8 cellular contexts compared by ENCODE assay signal in genomic region chr12:112012775-112013600, GRCh38. TPM values are rescaled to one million over a fixed set of nuclear protein-coding genes. Genes with fewer than 3 reads are reported as not detected.
DNase-seq lines count a peak whose midpoint lies in the region; ATAC-seq and TF ChIP-seq lines count a peak whose summit lies in the region.

ERP29 (plus strand) TSS chr12:112013426; CDS start chr12:112013466, 40 bp downstream.
TMEM116 (minus strand) TSS chr12:112013165; CDS start chr12:112005270, 7,895 bp downstream.

- ATAC-seq in GM18909 (IDR thresholded peaks at IDR 0.05; ENCODE audit: poor library complexity, unreplicated experiment) (peak; percentile 76), HG03175 (IDR thresholded peaks at IDR 0.05; ENCODE audit: unreplicated experiment) (peak; percentile 69), activated B cell treated with CpG ODN at 0.5 μM for 24 hours (ENCODE audit: low read depth) (peak; percentile 72)

- H3K4me3 Mint-ChIP-seq in activated B cell treated with CpG ODN at 0.5 μM for 24 hours, result peak within 1 kb of the TSS; percentile 96

- CTCF ChIA-PET in activated B cell treated with CpG ODN at 0.5 μM for 24 hours (lab: Charles Lee), result interaction anchor here (1.2 kb wide), 3 partner anchors 14 to 59 kb away, joined by 3 to 4 read pairs (median 3); no protein-coding TSS in a partner anchor

- intact Hi-C loops in activated B cell treated with CpG ODN at 0.5 μM for 24 hours (cut with micrococcal nuclease), result loop anchor here (1.0 to 5.0 kb wide), 5 partner anchors 14 to 396 kb away; partner anchors contain the start of genes ALDH2, MAPKAPK5 and RPL6

- no peaks in the 10 kb centered on the region for H3K27me3 Mint-ChIP-seq in activated B cell treated with CpG ODN at 0.5 μM for 24 hours

- peak; percentile 59 for TF ChIP-seq CTCF in AG09309 (IDR thresholded peaks at IDR 0.05; ENCODE audit: control insufficient read depth, insufficient read depth, low read depth, low read length, missing control alignments)
- no peak for TF ChIP-seq CTCF in activated B cell treated with CpG ODN at 0.5 μM for 24 hours (IDR thresholded peaks at IDR 0.05)

- H3K36me3 Mint-ChIP-seq in activated B cell treated with CpG ODN at 0.5 μM for 24 hours (ENCODE audit: low read depth), result peaks cover 42% of the 10 kb centered on the region

- DNase-seq in AG09309 (ENCODE audit: low read depth) (peak; percentile 92), NCI-H226 (peak; percentile 95), activated B cell treated with CpG ODN at 0.5 μM for 24 hours (peak; percentile 99), caudate nucleus (lab: John Stamatoyannopoulos, UW) (peak; percentile 92 to 100 (median 98)), iris pigment epithelial cell (ENCODE audit: low read depth) (peak; percentile 98)
- peak; percentile 100 for DNase-seq in stimulated activated CD4-positive, alpha-beta T cell treated with anti-CD3 and anti-CD28 coated beads, Interleukin-12 subunit alpha, Interleukin-12 subunit beta, amount 100 ng/mL, for 4 hours

- H3K27ac ChIP-seq in caudate nucleus (ENCODE audit: low read depth, low read length), result peak within 1 kb of the TSS; percentile 96

- H3K9me3 Mint-ChIP-seq in activated B cell treated with CpG ODN at 0.5 μM for 24 hours, result no peaks in the 10 kb centered on the region

- POLR2A ChIA-PET in activated B cell treated with CpG ODN at 0.5 μM for 24 hours (lab: Charles Lee), result interaction anchor here (0.6 to 4.0 kb wide), 21 partner anchors 8 to 568 kb away, joined by 3 to 98 read pairs (median 5); partner anchors contain the start of genes ACAD10, BRAP, MAPKAPK5 and NAA25

- peak within 1 kb of the TSS; percentile 99 for H3K27ac Mint-ChIP-seq in activated B cell treated with CpG ODN at 0.5 μM for 24 hours

- H3K4me1 Mint-ChIP-seq in activated B cell treated with CpG ODN at 0.5 μM for 24 hours, result peaks cover 63% of the 10 kb centered on the region

- peak within 1 kb of the TSS; percentile 96 for H3K4me3 ChIP-seq in AG09309 (ENCODE audit: control insufficient read depth, low read depth, low read length)

RNA-seq across cellular contexts. Expression of gene ERP29, which starts in this region (rescaled TPM):
- 133 and 135 TPM in 2 replicates for total RNA-seq in activated B cell treated with CpG ODN at 0.5 μM for 24 hours

RNA-seq across cellular contexts. Expression of gene TMEM116, which starts in this region (rescaled TPM):
- total RNA-seq in activated B cell treated with CpG ODN at 0.5 μM for 24 hours, result 6.4 and 10.5 TPM in 2 replicates

Comparison
In these comparisons a context has a peak if more than half of its experiments do, and no peak if none do; other contexts are left out.
1. Peak in every context shown above with its lines: DNase-seq, ATAC-seq, H3K4me3 ChIP-seq and H3K27ac ChIP-seq.